ENCODE assay signal across 15 cellular contexts in genomic region chr15:70421197-70421482, GRCh38.
A peak's percentile ranks its signal among the peaks of the same experiment; 100 is the strongest.
DNase-seq lines count a peak whose midpoint lies in the region; TF ChIP-seq lines count a peak whose summit lies in the region.
"Had no signal": no experiment of that assay in that cellular context is flagged by ENCODE, and none has a peak within 500 bp of the region (broad histone marks: within the 10 kb centered on the region; RNA-seq: fewer than 3 reads in every experiment).

No MANE protein-coding gene starts in this region.

- no peak for TF ChIP-seq CTCF in retinal pigment epithelial cell (conservative IDR thresholded peaks at IDR 0.05; ENCODE audit: low read depth, low read length)

- CTCF ChIA-PET in activated naive CD4-positive, alpha-beta T cell treated with anti-CD3 and anti-CD28 coated beads, Interleukin-2, amount 10 ng/mL, durations not matched to agents 7 days and 5 days (lab: Charles Lee) = no interaction called here

- H3K9me3 Mint-ChIP-seq in activated naive CD4-positive, alpha-beta T cell treated with anti-CD3 and anti-CD28 coated beads, Interleukin-2, amount 10 ng/mL, durations not matched to agents 7 days and 5 days = peaks cover 29% of the 10 kb centered on the region

- H3K36me3 Mint-ChIP-seq in activated naive CD4-positive, alpha-beta T cell treated with anti-CD3 and anti-CD28 coated beads, Interleukin-2, amount 10 ng/mL, durations not matched to agents 7 days and 5 days = peaks cover 17% of the 10 kb centered on the region

- TF ChIP-seq POLR2A in erythroblast (IDR thresholded peaks at IDR 0.05; ENCODE audit: low read length) = no peak

- peaks cover 52% of the 10 kb centered on the region for H3K27me3 Mint-ChIP-seq in activated naive CD4-positive, alpha-beta T cell treated with anti-CD3 and anti-CD28 coated beads, Interleukin-2, amount 10 ng/mL, durations not matched to agents 7 days and 5 days

- H3K4me1 Mint-ChIP-seq in activated naive CD4-positive, alpha-beta T cell treated with anti-CD3 and anti-CD28 coated beads, Interleukin-2, amount 10 ng/mL, durations not matched to agents 7 days and 5 days = peaks cover 28% of the 10 kb centered on the region

- no peak overlapping the region for H3K4me3 ChIP-seq in retinal pigment epithelial cell (ENCODE audit: low read length)
- H3K4me3 ChIP-seq: adrenal gland, cardiac muscle cell, esophagus muscularis mucosa, HAP-1, vagina had no signal

- no peak overlapping the region for H3K27ac Mint-ChIP-seq in activated naive CD4-positive, alpha-beta T cell treated with anti-CD3 and anti-CD28 coated beads, Interleukin-2, amount 10 ng/mL, durations not matched to agents 7 days and 5 days

- no peak overlapping the region for H3K4me3 Mint-ChIP-seq in activated naive CD4-positive, alpha-beta T cell treated with anti-CD3 and anti-CD28 coated beads, Interleukin-2, amount 10 ng/mL, durations not matched to agents 7 days and 5 days

- DNase-seq in NCI-H1092 treated with DMSO at 0.1 percent for 48 hours (lab: John Stamatoyannopoulos, UW) = peak; percentile 69
- DNase-seq in NCI-H2107 (lab: John Stamatoyannopoulos, UW) = peak; percentile 17
- peak; percentile 100 for DNase-seq in NCI-H82 treated with DMSO at 0.1 percent for 48 hours (lab: John Stamatoyannopoulos, UW; ENCODE audit: unreplicated experiment)
- DNase-seq in retinal pigment epithelial cell (ENCODE audit: low read depth) = peak; percentile 42
- no peak for DNase-seq in erythroblast (lab: John Stamatoyannopoulos, UW)
- DNase-seq in stimulated activated naive CD4-positive, alpha-beta T cell treated with Interleukin-2 at 50 U/mL for 16 hours (lab: John Stamatoyannopoulos, UW) = no peak
- DNase-seq in activated naive CD4-positive, alpha-beta T cell treated with anti-CD3 and anti-CD28 coated beads, Interleukin-2, amount 10 ng/mL, durations not matched to agents 7 days and 5 days = no peak
- DNase-seq: activated CD4-positive, alpha-beta T cell treated with anti-CD3 and anti-CD28 coated beads for 4 hours; adrenal gland; AML-193; occipital lobe had no signal

Comparison
In these comparisons a context has a peak if more than half of its experiments do, and no peak if none do; other contexts are left out.
1. DNase-seq: peak in NCI-H1092 treated with DMSO at 0.1 percent for 48 hours (single experiment), NCI-H2107 (single experiment), NCI-H82 treated with DMSO at 0.1 percent for 48 hours (single experiment) and retinal pigment epithelial cell (single experiment); none in erythroblast (0 of 2), stimulated activated naive CD4-positive, alpha-beta T cell treated with Interleukin-2 at 50 U/mL for 16 hours (single experiment) and activated naive CD4-positive, alpha-beta T cell treated with anti-CD3 and anti-CD28 coated beads, Interleukin-2, amount 10 ng/mL, durations not matched to agents 7 days and 5 days (single experiment).